ENCODE assay signal across 23 cellular contexts in the genomic region with DNA sequence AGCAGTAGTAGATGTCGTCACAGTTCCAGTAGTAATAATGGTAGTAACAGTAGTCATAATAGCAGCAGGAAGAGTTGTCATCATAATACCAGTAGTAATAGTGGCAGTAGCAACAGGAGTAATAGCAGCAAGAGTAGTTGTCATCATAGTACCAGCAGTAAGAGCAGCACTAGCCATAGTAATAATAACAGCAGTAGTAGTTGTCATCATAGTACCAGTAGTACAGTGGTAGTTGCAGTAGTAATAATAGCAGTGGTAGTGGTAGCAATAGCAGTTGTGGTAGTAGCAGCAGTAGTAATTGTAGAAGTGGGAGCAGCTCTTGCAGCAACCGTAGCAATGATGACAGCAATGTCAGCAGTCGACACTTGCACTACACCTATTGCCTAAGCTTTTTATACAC.
A peak's percentile ranks its signal among the peaks of the same experiment; 100 is the strongest.
DNase-seq lines count a peak whose midpoint lies in the region; ATAC-seq, FAIRE-seq and TF ChIP-seq lines count a peak whose summit lies in the region.
"Had no signal": no experiment of that assay in that cellular context is flagged by ENCODE, and none has a peak within 500 bp of the region (broad histone marks: within the 10 kb centered on the region; RNA-seq: fewer than 3 reads in every experiment).

No MANE protein-coding gene starts in this region.

- no peak overlapping the region for H3K4me3 Mint-ChIP-seq in activated T-cell treated with anti-CD3 and anti-CD28 coated beads, Interleukin-2, amount 50 U/mL, for 72 hours
- no peak overlapping the region for H3K4me3 Mint-ChIP-seq in stimulated activated naive CD8-positive, alpha-beta T cell treated with anti-CD3 and anti-CD28 coated beads, Interleukin-15, amount 100 ng/mL, for 72 hours
- H3K4me3 Mint-ChIP-seq in stimulated activated effector memory CD8-positive, alpha-beta T cell treated with anti-CD3 and anti-CD28 coated beads, Interleukin-12 subunit alpha, Interleukin-12 subunit beta, amount 100 ng/mL, for 72 hours = no peak overlapping the region
- H3K4me3 Mint-ChIP-seq: B cell; CD4-positive, alpha-beta T cell; CD8-positive, alpha-beta T cell had no signal

- H3K27me3 Mint-ChIP-seq in activated T-cell treated with anti-CD3 and anti-CD28 coated beads, Interleukin-2, amount 50 U/mL, for 72 hours (ENCODE audit: low read depth) = no peaks in the 10 kb centered on the region
- H3K27me3 Mint-ChIP-seq in stimulated activated naive CD8-positive, alpha-beta T cell treated with anti-CD3 and anti-CD28 coated beads, Interleukin-15, amount 100 ng/mL, for 72 hours = peaks cover 11% of the 10 kb centered on the region
- H3K27me3 Mint-ChIP-seq: B cell had no signal

- H4K20me1 ChIP-seq in H1 (replicated peaks in 1 of 2; ENCODE audit: control insufficient read depth in 1 of 2, insufficient read depth in 2 of 2, low read length in 2 of 2) = no peaks in the 10 kb centered on the region

- H2BK5ac ChIP-seq in H1 (ENCODE audit: low read depth, low read length) = no peak overlapping the region

- intact Hi-C loops in spleen (cut with DNase I; ENCODE audit: low total_unique reads) = no loop called here

- no peak for FAIRE-seq in H1 (lab: Jason Lieb, UNC)
- FAIRE-seq: A549, D721Med, G401.6, GM12891, GM19239 had no signal

- H4K91ac ChIP-seq in H1 (replicated peaks; ENCODE audit: insufficient read length, low read length) = no peak overlapping the region

- no peak for TF ChIP-seq POLR2A in H1 (IDR thresholded peaks at IDR 0.05; ENCODE audit: control extremely low read depth in 1 of 2, low read depth in 2 of 2, low read length in 2 of 2)
- no peak for TF ChIP-seq POLR2A in spleen (IDR thresholded peaks at IDR 0.05)

- no peaks in the 10 kb centered on the region for H3K79me2 ChIP-seq in H1 (ENCODE audit: control insufficient read depth in 1 of 2, insufficient read depth in 2 of 2, low read length in 2 of 2)

- no peak for TF ChIP-seq RAD21 in H1 (IDR thresholded peaks at IDR 0.05 in 1 of 2, conservative IDR thresholded peaks at IDR 0.05 in 1 of 2; ENCODE audit: low read depth in 2 of 2, low read length in 2 of 2)

- H3K4me1 Mint-ChIP-seq in activated T-cell treated with anti-CD3 and anti-CD28 coated beads, Interleukin-2, amount 50 U/mL, for 72 hours (ENCODE audit: low read depth) = no peaks in the 10 kb centered on the region
- H3K4me1 Mint-ChIP-seq in stimulated activated naive CD8-positive, alpha-beta T cell treated with anti-CD3 and anti-CD28 coated beads, Interleukin-15, amount 100 ng/mL, for 72 hours = no peaks in the 10 kb centered on the region
- H3K4me1 Mint-ChIP-seq in stimulated activated effector memory CD8-positive, alpha-beta T cell treated with anti-CD3 and anti-CD28 coated beads, Interleukin-12 subunit alpha, Interleukin-12 subunit beta, amount 100 ng/mL, for 72 hours = no peaks in the 10 kb centered on the region
- H3K4me1 Mint-ChIP-seq: B cell had no signal

- H2BK120ac ChIP-seq in H1 (replicated peaks; ENCODE audit: low read depth, low read length) = no peak overlapping the region

- no peak for TF ChIP-seq EP300 in H1 (IDR thresholded peaks at IDR 0.05; ENCODE audit: borderline replicate concordance in 1 of 2, low read depth in 2 of 2, low read length in 2 of 2)

- no peaks in the 10 kb centered on the region for H3K23me2 ChIP-seq in H1 (ENCODE audit: low read depth, low read length)

- H2BK12ac ChIP-seq in H1 (ENCODE audit: low read depth, low read length) = no peak overlapping the region; the same call in 1 of the 2 replicates

- H3K27me3 ChIP-seq in H1 (replicated peaks in 1 of 4; ENCODE audit: control insufficient read depth in 3 of 4, extremely low read depth in 1 of 4, insufficient read depth in 3 of 4, low read length in 3 of 4) = no peaks in the 10 kb centered on the region
- peaks cover 0 to 5% (median 0%) of the 10 kb centered on the region in 7 donors for H3K27me3 ChIP-seq in spleen (replicated peaks in 1 of 7)

- no peaks in the 10 kb centered on the region for H3K36me3 ChIP-seq in H1 (ENCODE audit: control insufficient read depth in 2 of 4, insufficient read depth in 4 of 4, low read length in 3 of 4)
- H3K36me3 ChIP-seq in spleen = no peaks in the 10 kb centered on the region

- no peaks in the 10 kb centered on the region for H3K36me3 Mint-ChIP-seq in activated T-cell treated with anti-CD3 and anti-CD28 coated beads, Interleukin-2, amount 50 U/mL, for 72 hours (ENCODE audit: insufficient read depth in 2 of 2)
- H3K36me3 Mint-ChIP-seq in stimulated activated effector memory CD8-positive, alpha-beta T cell treated with anti-CD3 and anti-CD28 coated beads, Interleukin-12 subunit alpha, Interleukin-12 subunit beta, amount 100 ng/mL, for 72 hours = no peaks in the 10 kb centered on the region
- H3K36me3 Mint-ChIP-seq: CD8-positive, alpha-beta T cell had no signal

- no peak overlapping the region for H3K4me3 ChIP-seq in H1 (ENCODE audit: extremely low read depth in 1 of 4, insufficient read depth in 2 of 4, low read depth in 3 of 4, low read length in 4 of 4)
- no peak overlapping the region for H3K4me3 ChIP-seq in spleen
- H3K4me3 ChIP-seq: A549 had no signal

- peaks cover 1 to 11% of the 10 kb centered on the region in 2 donors for H3K9me3 Mint-ChIP-seq in activated T-cell treated with anti-CD3 and anti-CD28 coated beads, Interleukin-2, amount 50 U/mL, for 72 hours
- H3K9me3 Mint-ChIP-seq in stimulated activated naive CD8-positive, alpha-beta T cell treated with anti-CD3 and anti-CD28 coated beads, Interleukin-15, amount 100 ng/mL, for 72 hours = peaks cover 0 to 6% of the 10 kb centered on the region in 2 donors
- peaks cover 9% of the 10 kb centered on the region for H3K9me3 Mint-ChIP-seq in stimulated activated effector memory CD8-positive, alpha-beta T cell treated with anti-CD3 and anti-CD28 coated beads, Interleukin-12 subunit alpha, Interleukin-12 subunit beta, amount 100 ng/mL, for 72 hours
- H3K9me3 Mint-ChIP-seq: CD4-positive, alpha-beta T cell; CD8-positive, alpha-beta T cell had no signal

- H2BK15ac ChIP-seq in H1 (ENCODE audit: low read length) = 0 out of 2 replicates have a peak overlapping the region, but pooled peaks have one; percentile 5

- H4K5ac ChIP-seq in H1 (ENCODE audit: insufficient read length, low read depth, low read length) = no peak overlapping the region

- peaks cover 0 to 2% (median under 1%) of the 10 kb centered on the region in 4 experiments; a peak in 1 of 7 replicates for H3K4me1 ChIP-seq in H1 (replicated peaks in 1 of 4; ENCODE audit: control insufficient read depth in 3 of 4, insufficient read depth in 4 of 4, low read length in 3 of 4)
- H3K4me1 ChIP-seq in spleen = no peaks in the 10 kb centered on the region
- H3K4me1 ChIP-seq: A549, Caco-2 had no signal

- DNase-seq in activated T-cell treated with anti-CD3 and anti-CD28 coated beads, Interleukin-2, amount 50 U/mL, for 72 hours = no peak
- no peak for DNase-seq in activated T-cell treated with anti-CD3 and anti-CD28 coated beads, Interleukin-2, amount 50 U/mL, for 1 hour
- DNase-seq in stimulated activated naive CD8-positive, alpha-beta T cell treated with anti-CD3 and anti-CD28 coated beads, Interleukin-15, amount 100 ng/mL, for 72 hours = no peak
- DNase-seq in stimulated activated naive CD8-positive, alpha-beta T cell treated with anti-CD3 and anti-CD28 coated beads, Interleukin-15, Interleukin-2, amounts not matched to agents 100 U/mL and 50 U/mL, for 24 hours = no peak
- DNase-seq in H1 (ENCODE audit: low read depth in 1 of 2, low spot score in 2 of 2) (no peak), spleen (no peak), NCI-H1417 treated with DMSO at 0.1 percent for 48 hours (lab: John Stamatoyannopoulos, UW) (no peak)
- no peak for DNase-seq in stimulated activated effector memory CD8-positive, alpha-beta T cell treated with anti-CD3 and anti-CD28 coated beads, Interleukin-12 subunit alpha, Interleukin-12 subunit beta, amount 100 ng/mL, for 72 hours (ENCODE audit: low spot score in 2 of 2)
- DNase-seq: AML-193; Caco-2; Calu3; CD4-positive, alpha-beta T cell; CD8-positive, alpha-beta T cell; DMS79 treated with DMSO at 0.1 percent for 48 hours; GF-D8 had no signal

- no peak overlapping the region for H3K4me2 ChIP-seq in H1 (ENCODE audit: insufficient read depth in 1 of 2, low read depth in 2 of 2, low read length in 2 of 2)
- H3K4me2 ChIP-seq: A549 had no signal

- H3K27ac ChIP-seq in H1 (ENCODE audit: low read depth, low read length) = no peak overlapping the region
- H3K27ac ChIP-seq in spleen = no peak overlapping the region
- H3K27ac ChIP-seq: 22Rv1, A549, C4-2B had no signal

- 97% methylated on average over 3 of the region's 3 CpGs; no CpG with 5 or more reads in 1 of the 2 experiments for WGBS in H1 (ENCODE audit: extremely low coverage in 1 of 2, insufficient coverage in 1 of 2, insufficient read length in 1 of 2, insufficient replicate concordance in 2 of 2, low coverage in 1 of 2, low lambda C conversion rate in 2 of 2, missing lambda C conversion rate in 1 of 2), 2 experiments
- 77 to 97% (median 93%) methylated on average over 3 of the region's 3 CpGs for WGBS in spleen, 5 donors

- no peak overlapping the region for H2BK20ac ChIP-seq in H1 (ENCODE audit: low read length)

- H3K4ac ChIP-seq in H1 (replicated peaks; ENCODE audit: insufficient read length, low read depth, low read length) = no peak overlapping the region

- POLR2A ChIA-PET in H1 (lab: Charles Lee; ENCODE audit: partially characterized antibody) = no interaction called here

- CTCF ChIA-PET in H1 (lab: Charles Lee; ENCODE audit: partially characterized antibody) = interaction anchor here (0.6 kb wide), 1 partner anchor 918 kb away, joined by 3 read pairs; no protein-coding TSS in a partner anchor

- H3K18ac ChIP-seq in H1 (ENCODE audit: extremely low read depth, low read length) = no peak overlapping the region

- no peak for TF ChIP-seq CTCF in H1 (IDR thresholded peaks at IDR 0.05; ENCODE audit: control extremely low read depth in 1 of 3, insufficient read depth in 1 of 3, low read depth in 1 of 3, low read length in 3 of 3)
- TF ChIP-seq CTCF in spleen (IDR thresholded peaks at IDR 0.05 in 8 of 11, conservative IDR thresholded peaks at IDR 0.05 in 3 of 11) = no peak

- H4K8ac ChIP-seq in H1 (ENCODE audit: extremely low read depth, insufficient read depth, low read length) = no peak overlapping the region

- H3K9ac ChIP-seq in H1 (replicated peaks in 1 of 4; ENCODE audit: extremely low read depth in 1 of 4, low read depth in 3 of 4, low read length in 3 of 4) = no peak overlapping the region

- H3K14ac ChIP-seq in H1 (ENCODE audit: insufficient read length) = no peak overlapping the region

- H3K9me3 ChIP-seq in H1 (ENCODE audit: insufficient read depth in 2 of 2, low read depth in 1 of 2, low read length in 1 of 2) (no peaks in the 10 kb centered on the region), spleen (no peaks in the 10 kb centered on the region)
- H3K9me3 ChIP-seq: A549, Caco-2 had no signal

- no peaks in the 10 kb centered on the region for H3K79me1 ChIP-seq in H1 (ENCODE audit: low read depth, low read length)

- H3K23ac ChIP-seq in H1 (ENCODE audit: insufficient read length) = no peak overlapping the region

- peak; percentile 52 to 58 for ATAC-seq in activated T-cell treated with anti-CD3 and anti-CD28 coated beads, Interleukin-2, amount 50 U/mL, for 72 hours (replicated peaks in 1 of 2)
- peak; percentile 80 for ATAC-seq in stimulated activated naive CD8-positive, alpha-beta T cell treated with anti-CD3 and anti-CD28 coated beads, Interleukin-15, amount 100 ng/mL, for 72 hours
- no peak for ATAC-seq in stimulated activated naive CD8-positive, alpha-beta T cell treated with anti-CD3 and anti-CD28 coated beads, Interleukin-15, Interleukin-2, amounts not matched to agents 100 U/mL and 50 U/mL, for 24 hours
- peak; percentile 40 for ATAC-seq in stimulated activated effector memory CD8-positive, alpha-beta T cell treated with anti-CD3 and anti-CD28 coated beads, Interleukin-12 subunit alpha, Interleukin-12 subunit beta, amount 100 ng/mL, for 72 hours
- ATAC-seq: A549; CD8-positive, alpha-beta T cell had no signal

- no peak overlapping the region for H3K56ac ChIP-seq in H1 (replicated peaks; ENCODE audit: insufficient read length, low read depth, low read length)

- H2AFZ ChIP-seq in H1 (ENCODE audit: low read length) = no peak overlapping the region

- no peak overlapping the region for H3K27ac Mint-ChIP-seq in activated T-cell treated with anti-CD3 and anti-CD28 coated beads, Interleukin-2, amount 50 U/mL, for 72 hours
- H3K27ac Mint-ChIP-seq in stimulated activated naive CD8-positive, alpha-beta T cell treated with anti-CD3 and anti-CD28 coated beads, Interleukin-15, amount 100 ng/mL, for 72 hours = no peak overlapping the region
- H3K27ac Mint-ChIP-seq in stimulated activated effector memory CD8-positive, alpha-beta T cell treated with anti-CD3 and anti-CD28 coated beads, Interleukin-12 subunit alpha, Interleukin-12 subunit beta, amount 100 ng/mL, for 72 hours = no peak overlapping the region
- H3K27ac Mint-ChIP-seq: B cell; CD4-positive, alpha-beta T cell; CD8-positive, alpha-beta T cell had no signal

- H2AK5ac ChIP-seq in H1 (ENCODE audit: low read depth, low read length) = no peak overlapping the region
